In the genomic region with DNA sequence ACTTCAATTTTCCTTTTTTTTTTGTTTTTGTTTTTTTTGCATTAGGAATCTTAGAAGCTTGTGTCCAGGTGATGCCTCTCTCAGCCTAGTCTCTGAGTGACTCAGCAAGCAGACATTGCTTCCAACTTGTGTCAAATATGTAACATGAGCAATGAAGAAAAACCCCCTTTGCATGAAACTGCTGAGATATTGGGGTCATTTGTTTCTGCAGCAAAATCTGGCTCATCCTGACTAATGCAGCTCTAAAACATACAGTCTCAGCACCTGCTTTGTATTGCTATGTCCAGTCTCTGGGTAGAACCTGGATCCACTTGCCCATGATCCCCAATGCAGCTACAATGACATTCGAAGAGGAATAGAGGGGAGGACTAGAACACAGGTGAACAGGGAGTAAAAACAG, we compare ENCODE assay signal across 3 cellular contexts.
TF ChIP-seq lines count a peak whose summit lies in the region.

No MANE protein-coding gene starts in this region.

TF ChIP-seq in HepG2, 621 proteins besides CTCF, POLR2A, EP300 and RAD21:
- TF ChIP-seq ZNF12 (CRISPR knock-in tag; IDR thresholded peaks at IDR 0.05), result peak; percentile 81; the same call in 1 of the 2 replicates
- TF ChIP-seq PITX1 (CRISPR knock-in tag; IDR thresholded peaks at IDR 0.05), result no peak

TF ChIP-seq in GM12878, 131 proteins besides CTCF, POLR2A, EP300 and RAD21:
- TF ChIP-seq MYC (IDR thresholded peaks at IDR 0.05; ENCODE audit: insufficient read depth, insufficient read length, insufficient replicate concordance, low read length, severe bottlenecking) (no peak), SUPT20H (IDR thresholded peaks at IDR 0.05; ENCODE audit: borderline replicate concordance, control insufficient read depth, low read depth, low read length) (no peak), YY1 (IDR thresholded peaks at IDR 0.05; ENCODE audit: low read depth, low read length) (no peak)
- TF ChIP-seq, protein P1, sequence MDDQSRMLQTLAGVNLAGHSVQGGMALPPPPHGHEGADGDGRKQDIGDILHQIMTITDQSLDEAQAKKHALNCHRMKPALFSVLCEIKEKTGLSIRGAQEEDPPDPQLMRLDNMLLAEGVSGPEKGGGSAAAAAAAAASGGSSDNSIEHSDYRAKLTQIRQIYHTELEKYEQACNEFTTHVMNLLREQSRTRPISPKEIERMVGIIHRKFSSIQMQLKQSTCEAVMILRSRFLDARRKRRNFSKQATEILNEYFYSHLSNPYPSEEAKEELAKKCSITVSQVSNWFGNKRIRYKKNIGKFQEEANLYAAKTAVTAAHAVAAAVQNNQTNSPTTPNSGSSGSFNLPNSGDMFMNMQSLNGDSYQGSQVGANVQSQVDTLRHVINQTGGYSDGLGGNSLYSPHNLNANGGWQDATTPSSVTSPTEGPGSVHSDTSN (IDR thresholded peaks at IDR 0.05; ENCODE audit: insufficient replicate concordance, low read depth, low read length), result peak; percentile 20
- TF ChIP-seq, protein P2, sequence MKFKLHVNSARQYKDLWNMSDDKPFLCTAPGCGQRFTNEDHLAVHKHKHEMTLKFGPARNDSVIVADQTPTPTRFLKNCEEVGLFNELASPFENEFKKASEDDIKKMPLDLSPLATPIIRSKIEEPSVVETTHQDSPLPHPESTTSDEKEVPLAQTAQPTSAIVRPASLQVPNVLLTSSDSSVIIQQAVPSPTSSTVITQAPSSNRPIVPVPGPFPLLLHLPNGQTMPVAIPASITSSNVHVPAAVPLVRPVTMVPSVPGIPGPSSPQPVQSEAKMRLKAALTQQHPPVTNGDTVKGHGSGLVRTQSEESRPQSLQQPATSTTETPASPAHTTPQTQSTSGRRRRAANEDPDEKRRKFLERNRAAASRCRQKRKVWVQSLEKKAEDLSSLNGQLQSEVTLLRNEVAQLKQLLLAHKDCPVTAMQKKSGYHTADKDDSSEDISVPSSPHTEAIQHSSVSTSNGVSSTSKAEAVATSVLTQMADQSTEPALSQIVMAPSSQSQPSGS (IDR thresholded peaks at IDR 0.05; ENCODE audit: low read length), result no peak
- TF ChIP-seq, protein P3, sequence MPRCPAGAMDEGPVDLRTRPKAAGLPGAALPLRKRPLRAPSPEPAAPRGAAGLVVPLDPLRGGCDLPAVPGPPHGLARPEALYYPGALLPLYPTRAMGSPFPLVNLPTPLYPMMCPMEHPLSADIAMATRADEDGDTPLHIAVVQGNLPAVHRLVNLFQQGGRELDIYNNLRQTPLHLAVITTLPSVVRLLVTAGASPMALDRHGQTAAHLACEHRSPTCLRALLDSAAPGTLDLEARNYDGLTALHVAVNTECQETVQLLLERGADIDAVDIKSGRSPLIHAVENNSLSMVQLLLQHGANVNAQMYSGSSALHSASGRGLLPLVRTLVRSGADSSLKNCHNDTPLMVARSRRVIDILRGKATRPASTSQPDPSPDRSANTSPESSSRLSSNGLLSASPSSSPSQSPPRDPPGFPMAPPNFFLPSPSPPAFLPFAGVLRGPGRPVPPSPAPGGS (IDR thresholded peaks at IDR 0.05; ENCODE audit: borderline replicate concordance, insufficient read depth, low read depth, low read length, poor library complexity, severe bottlenecking), result peak; percentile 83
- TF ChIP-seq, protein P4, sequence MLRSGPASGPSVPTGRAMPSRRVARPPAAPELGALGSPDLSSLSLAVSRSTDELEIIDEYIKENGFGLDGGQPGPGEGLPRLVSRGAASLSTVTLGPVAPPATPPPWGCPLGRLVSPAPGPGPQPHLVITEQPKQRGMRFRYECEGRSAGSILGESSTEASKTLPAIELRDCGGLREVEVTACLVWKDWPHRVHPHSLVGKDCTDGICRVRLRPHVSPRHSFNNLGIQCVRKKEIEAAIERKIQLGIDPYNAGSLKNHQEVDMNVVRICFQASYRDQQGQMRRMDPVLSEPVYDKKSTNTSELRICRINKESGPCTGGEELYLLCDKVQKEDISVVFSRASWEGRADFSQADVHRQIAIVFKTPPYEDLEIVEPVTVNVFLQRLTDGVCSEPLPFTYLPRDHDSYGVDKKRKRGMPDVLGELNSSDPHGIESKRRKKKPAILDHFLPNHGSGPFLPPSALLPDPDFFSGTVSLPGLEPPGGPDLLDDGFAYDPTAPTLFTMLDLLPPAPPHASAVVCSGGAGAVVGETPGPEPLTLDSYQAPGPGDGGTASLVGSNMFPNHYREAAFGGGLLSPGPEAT (IDR thresholded peaks at IDR 0.05; ENCODE audit: low read depth), result no peak

TF ChIP-seq in K562, 482 proteins besides CTCF, POLR2A, EP300 and RAD21:
- no peak for TF ChIP-seq HMGN3 (IDR thresholded peaks at IDR 0.05; ENCODE audit: borderline replicate concordance, extremely low read depth, insufficient read length, low read depth, low read length)
- peak; percentile 88 for TF ChIP-seq ZNF12 (CRISPR knock-in tag; IDR thresholded peaks at IDR 0.05)
- no peak for TF ChIP-seq ZNF274 (IDR thresholded peaks at IDR 0.05; ENCODE audit: borderline replicate concordance, low read depth, low read length)
